1 cellular context compared by ENCODE assay signal in the genomic region with DNA sequence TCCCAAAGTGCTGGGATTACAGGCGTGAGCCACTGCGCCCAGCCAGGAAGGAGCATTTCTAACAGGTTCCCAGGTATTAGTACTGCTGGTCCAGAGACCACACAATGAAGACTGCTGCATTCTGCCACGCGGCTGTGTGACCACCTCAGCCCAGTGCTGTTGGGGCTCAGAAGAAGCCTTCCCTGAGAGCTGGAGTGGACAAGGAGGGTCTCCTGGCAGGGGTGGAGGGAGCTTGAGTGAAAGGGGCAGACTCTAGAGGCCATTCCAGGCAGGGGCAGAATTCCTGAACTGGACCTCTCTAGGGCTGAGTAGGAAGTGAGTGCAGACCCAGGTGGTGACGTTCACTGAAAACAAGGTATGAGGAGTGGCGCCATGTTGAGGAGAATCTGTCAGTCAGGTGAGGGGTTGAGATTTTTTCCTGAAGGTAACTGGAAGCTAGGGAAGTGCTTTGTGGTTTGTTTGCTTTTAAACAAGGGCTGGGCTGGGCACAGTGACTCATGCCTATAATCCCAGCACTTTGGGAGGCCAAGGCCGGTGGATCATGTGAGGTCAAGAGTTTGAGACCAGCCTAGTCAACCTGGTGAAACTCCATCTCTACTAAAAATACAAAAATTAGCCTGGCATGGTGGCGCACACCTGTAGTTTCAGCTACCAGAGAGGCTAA.
TF ChIP-seq lines count a peak whose summit lies in the region.

No MANE protein-coding gene starts in this region.

TF ChIP-seq in GM23338, 12 proteins besides CTCF, POLR2A, EP300 and RAD21 (continued from another document):
- TF ChIP-seq, protein P1, sequence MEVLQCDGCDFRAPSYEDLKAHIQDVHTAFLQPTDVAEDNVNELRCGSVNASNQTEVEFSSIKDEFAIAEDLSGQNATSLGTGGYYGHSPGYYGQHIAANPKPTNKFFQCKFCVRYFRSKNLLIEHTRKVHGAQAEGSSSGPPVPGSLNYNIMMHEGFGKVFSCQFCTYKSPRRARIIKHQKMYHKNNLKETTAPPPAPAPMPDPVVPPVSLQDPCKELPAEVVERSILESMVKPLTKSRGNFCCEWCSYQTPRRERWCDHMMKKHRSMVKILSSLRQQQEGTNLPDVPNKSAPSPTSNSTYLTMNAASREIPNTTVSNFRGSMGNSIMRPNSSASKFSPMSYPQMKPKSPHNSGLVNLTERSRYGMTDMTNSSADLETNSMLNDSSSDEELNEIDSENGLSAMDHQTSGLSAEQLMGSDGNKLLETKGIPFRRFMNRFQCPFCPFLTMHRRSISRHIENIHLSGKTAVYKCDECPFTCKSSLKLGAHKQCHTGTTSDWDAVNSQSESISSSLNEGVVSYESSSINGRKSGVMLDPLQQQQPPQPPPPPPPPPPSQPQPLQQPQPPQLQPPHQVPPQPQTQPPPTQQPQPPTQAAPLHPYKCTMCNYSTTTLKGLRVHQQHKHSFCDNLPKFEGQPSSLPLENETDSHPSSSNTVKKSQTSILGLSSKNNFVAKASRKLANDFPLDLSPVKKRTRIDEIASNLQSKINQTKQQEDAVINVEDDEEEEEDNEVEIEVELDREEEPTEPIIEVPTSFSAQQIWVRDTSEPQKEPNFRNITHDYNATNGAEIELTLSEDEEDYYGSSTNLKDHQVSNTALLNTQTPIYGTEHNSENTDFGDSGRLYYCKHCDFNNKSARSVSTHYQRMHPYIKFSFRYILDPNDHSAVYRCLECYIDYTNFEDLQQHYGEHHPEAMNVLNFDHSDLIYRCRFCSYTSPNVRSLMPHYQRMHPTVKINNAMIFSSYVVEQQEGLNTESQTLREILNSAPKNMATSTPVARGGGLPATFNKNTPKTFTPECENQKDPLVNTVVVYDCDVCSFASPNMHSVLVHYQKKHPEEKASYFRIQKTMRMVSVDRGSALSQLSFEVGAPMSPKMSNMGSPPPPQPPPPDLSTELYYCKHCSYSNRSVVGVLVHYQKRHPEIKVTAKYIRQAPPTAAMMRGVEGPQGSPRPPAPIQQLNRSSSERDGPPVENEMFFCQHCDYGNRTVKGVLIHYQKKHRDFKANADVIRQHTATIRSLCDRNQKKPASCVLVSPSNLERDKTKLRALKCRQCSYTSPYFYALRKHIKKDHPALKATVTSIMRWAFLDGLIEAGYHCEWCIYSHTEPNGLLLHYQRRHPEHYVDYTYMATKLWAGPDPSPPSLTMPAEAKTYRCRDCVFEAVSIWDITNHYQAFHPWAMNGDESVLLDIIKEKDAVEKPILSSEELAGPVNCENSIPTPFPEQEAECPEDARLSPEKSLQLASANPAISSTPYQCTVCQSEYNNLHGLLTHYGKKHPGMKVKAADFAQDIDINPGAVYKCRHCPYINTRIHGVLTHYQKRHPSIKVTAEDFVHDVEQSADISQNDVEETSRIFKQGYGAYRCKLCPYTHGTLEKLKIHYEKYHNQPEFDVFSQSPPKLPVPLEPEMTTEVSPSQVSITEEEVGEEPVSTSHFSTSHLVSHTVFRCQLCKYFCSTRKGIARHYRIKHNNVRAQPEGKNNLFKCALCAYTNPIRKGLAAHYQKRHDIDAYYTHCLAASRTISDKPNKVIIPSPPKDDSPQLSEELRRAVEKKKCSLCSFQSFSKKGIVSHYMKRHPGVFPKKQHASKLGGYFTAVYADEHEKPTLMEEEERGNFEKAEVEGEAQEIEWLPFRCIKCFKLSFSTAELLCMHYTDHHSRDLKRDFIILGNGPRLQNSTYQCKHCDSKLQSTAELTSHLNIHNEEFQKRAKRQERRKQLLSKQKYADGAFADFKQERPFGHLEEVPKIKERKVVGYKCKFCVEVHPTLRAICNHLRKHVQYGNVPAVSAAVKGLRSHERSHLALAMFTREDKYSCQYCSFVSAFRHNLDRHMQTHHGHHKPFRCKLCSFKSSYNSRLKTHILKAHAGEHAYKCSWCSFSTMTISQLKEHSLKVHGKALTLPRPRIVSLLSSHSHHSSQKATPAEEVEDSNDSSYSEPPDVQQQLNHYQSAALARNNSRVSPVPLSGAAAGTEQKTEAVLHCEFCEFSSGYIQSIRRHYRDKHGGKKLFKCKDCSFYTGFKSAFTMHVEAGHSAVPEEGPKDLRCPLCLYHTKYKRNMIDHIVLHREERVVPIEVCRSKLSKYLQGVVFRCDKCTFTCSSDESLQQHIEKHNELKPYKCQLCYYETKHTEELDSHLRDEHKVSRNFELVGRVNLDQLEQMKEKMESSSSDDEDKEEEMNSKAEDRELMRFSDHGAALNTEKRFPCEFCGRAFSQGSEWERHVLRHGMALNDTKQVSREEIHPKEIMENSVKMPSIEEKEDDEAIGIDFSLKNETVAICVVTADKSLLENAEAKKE (CRISPR knock-in tag; IDR thresholded peaks at IDR 0.05), result no peak
- TF ChIP-seq ZNF331 (CRISPR knock-in tag; IDR thresholded peaks at IDR 0.05; ENCODE audit: low read depth), result no peak
- no peak for TF ChIP-seq JUNB (IDR thresholded peaks at IDR 0.05; ENCODE audit: unreplicated experiment)
- TF ChIP-seq NANOG (IDR thresholded peaks at IDR 0.05; ENCODE audit: borderline replicate concordance), result no peak
- TF ChIP-seq EZH2 (IDR thresholded peaks at IDR 0.05; ENCODE audit: low read depth, unreplicated experiment), result no peak
- TF ChIP-seq EZH2phosphoT487 (IDR thresholded peaks at IDR 0.05; ENCODE audit: unreplicated experiment), result no peak
- no peak for TF ChIP-seq CREB1 (CRISPR knock-in tag; IDR thresholded peaks at IDR 0.05; ENCODE audit: low read depth)
- TF ChIP-seq POLR2AphosphoS5 (IDR thresholded peaks at IDR 0.05; ENCODE audit: low read depth), result no peak
- TF ChIP-seq, protein P2, sequence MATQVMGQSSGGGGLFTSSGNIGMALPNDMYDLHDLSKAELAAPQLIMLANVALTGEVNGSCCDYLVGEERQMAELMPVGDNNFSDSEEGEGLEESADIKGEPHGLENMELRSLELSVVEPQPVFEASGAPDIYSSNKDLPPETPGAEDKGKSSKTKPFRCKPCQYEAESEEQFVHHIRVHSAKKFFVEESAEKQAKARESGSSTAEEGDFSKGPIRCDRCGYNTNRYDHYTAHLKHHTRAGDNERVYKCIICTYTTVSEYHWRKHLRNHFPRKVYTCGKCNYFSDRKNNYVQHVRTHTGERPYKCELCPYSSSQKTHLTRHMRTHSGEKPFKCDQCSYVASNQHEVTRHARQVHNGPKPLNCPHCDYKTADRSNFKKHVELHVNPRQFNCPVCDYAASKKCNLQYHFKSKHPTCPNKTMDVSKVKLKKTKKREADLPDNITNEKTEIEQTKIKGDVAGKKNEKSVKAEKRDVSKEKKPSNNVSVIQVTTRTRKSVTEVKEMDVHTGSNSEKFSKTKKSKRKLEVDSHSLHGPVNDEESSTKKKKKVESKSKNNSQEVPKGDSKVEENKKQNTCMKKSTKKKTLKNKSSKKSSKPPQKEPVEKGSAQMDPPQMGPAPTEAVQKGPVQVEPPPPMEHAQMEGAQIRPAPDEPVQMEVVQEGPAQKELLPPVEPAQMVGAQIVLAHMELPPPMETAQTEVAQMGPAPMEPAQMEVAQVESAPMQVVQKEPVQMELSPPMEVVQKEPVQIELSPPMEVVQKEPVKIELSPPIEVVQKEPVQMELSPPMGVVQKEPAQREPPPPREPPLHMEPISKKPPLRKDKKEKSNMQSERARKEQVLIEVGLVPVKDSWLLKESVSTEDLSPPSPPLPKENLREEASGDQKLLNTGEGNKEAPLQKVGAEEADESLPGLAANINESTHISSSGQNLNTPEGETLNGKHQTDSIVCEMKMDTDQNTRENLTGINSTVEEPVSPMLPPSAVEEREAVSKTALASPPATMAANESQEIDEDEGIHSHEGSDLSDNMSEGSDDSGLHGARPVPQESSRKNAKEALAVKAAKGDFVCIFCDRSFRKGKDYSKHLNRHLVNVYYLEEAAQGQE (IDR thresholded peaks at IDR 0.05; ENCODE audit: unreplicated experiment), result no peak
